Comparison of ENCODE assay signal across 1 cellular context in the genomic region with DNA sequence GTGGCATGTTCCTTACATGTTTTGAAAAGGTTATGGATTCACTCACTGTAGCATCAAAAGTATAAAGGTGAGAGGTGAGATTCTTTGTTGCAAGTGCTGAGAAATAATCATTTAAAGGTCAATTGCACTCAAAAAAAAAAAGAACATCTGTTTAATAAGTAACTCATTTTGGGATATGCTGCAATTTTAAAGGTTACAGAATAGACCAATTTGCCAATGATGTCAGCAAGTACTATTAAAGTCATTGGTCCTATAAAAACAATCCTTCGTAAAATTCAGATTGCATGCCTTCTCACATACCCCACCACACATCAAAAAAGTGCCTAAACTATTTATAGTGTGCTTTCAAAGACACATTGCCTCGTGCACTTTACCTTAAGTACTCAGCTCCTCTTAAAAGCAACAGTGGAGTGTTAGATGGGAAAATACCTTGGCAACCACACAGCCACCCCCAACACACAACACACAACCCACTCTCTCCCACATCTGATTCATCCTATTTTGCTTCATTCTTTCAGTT.
TF ChIP-seq lines count a peak whose summit lies in the region.

No MANE protein-coding gene starts in this region.

TF ChIP-seq in GM12878, 131 proteins besides CTCF, POLR2A, EP300 and RAD21 (continues in another document):
- TF ChIP-seq, protein P1, sequence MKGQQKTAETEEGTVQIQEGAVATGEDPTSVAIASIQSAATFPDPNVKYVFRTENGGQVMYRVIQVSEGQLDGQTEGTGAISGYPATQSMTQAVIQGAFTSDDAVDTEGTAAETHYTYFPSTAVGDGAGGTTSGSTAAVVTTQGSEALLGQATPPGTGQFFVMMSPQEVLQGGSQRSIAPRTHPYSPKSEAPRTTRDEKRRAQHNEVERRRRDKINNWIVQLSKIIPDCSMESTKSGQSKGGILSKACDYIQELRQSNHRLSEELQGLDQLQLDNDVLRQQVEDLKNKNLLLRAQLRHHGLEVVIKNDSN (IDR thresholded peaks at IDR 0.05; ENCODE audit: borderline replicate concordance, extremely low read length, insufficient read depth, low read depth, low read length) = no peak
- TF ChIP-seq HDGF (IDR thresholded peaks at IDR 0.05) = no peak
- TF ChIP-seq, protein P2, sequence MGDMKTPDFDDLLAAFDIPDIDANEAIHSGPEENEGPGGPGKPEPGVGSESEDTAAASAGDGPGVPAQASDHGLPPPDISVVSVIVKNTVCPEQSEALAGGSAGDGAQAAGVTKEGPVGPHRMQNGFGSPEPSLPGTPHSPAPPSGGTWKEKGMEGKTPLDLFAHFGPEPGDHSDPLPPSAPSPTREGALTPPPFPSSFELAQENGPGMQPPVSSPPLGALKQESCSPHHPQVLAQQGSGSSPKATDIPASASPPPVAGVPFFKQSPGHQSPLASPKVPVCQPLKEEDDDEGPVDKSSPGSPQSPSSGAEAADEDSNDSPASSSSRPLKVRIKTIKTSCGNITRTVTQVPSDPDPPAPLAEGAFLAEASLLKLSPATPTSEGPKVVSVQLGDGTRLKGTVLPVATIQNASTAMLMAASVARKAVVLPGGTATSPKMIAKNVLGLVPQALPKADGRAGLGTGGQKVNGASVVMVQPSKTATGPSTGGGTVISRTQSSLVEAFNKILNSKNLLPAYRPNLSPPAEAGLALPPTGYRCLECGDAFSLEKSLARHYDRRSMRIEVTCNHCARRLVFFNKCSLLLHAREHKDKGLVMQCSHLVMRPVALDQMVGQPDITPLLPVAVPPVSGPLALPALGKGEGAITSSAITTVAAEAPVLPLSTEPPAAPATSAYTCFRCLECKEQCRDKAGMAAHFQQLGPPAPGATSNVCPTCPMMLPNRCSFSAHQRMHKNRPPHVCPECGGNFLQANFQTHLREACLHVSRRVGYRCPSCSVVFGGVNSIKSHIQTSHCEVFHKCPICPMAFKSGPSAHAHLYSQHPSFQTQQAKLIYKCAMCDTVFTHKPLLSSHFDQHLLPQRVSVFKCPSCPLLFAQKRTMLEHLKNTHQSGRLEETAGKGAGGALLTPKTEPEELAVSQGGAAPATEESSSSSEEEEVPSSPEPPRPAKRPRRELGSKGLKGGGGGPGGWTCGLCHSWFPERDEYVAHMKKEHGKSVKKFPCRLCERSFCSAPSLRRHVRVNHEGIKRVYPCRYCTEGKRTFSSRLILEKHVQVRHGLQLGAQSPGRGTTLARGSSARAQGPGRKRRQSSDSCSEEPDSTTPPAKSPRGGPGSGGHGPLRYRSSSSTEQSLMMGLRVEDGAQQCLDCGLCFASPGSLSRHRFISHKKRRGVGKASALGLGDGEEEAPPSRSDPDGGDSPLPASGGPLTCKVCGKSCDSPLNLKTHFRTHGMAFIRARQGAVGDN (IDR thresholded peaks at IDR 0.05) = 0 out of 2 replicates have a peak, but pooled peaks have one; percentile 74
- TF ChIP-seq ZNF207 (IDR thresholded peaks at IDR 0.05; ENCODE audit: borderline replicate concordance) = no peak
- peak; percentile 72; the same call in 1 of the 2 replicates for TF ChIP-seq ZNF384 (IDR thresholded peaks at IDR 0.05; ENCODE audit: borderline replicate concordance, low read depth, low read length)
- no peak for TF ChIP-seq SMAD5 (IDR thresholded peaks at IDR 0.05; ENCODE audit: low read depth)
- no peak for TF ChIP-seq NR2C2 (IDR thresholded peaks at IDR 0.05; ENCODE audit: borderline replicate concordance, control insufficient read depth, insufficient read length, low read depth)
- no peak for TF ChIP-seq JUND (IDR thresholded peaks at IDR 0.05; ENCODE audit: low read depth, low read length)
- TF ChIP-seq SPI1 (IDR thresholded peaks at IDR 0.05; ENCODE audit: borderline replicate concordance, insufficient read depth, low read depth, low read length) = no peak
- no peak for TF ChIP-seq PAX5 (IDR thresholded peaks at IDR 0.05; ENCODE audit: borderline replicate concordance, low read depth, low read length)
- TF ChIP-seq IKZF2 (IDR thresholded peaks at IDR 0.05) = peak; percentile 84 to 85; a peak in 2 of 4 replicates
- TF ChIP-seq IKZF1 (conservative IDR thresholded peaks at IDR 0.05) = peak; percentile 87
- no peak for TF ChIP-seq HDAC6 (IDR thresholded peaks at IDR 0.05; ENCODE audit: unreplicated experiment)
- TF ChIP-seq, protein P3, sequence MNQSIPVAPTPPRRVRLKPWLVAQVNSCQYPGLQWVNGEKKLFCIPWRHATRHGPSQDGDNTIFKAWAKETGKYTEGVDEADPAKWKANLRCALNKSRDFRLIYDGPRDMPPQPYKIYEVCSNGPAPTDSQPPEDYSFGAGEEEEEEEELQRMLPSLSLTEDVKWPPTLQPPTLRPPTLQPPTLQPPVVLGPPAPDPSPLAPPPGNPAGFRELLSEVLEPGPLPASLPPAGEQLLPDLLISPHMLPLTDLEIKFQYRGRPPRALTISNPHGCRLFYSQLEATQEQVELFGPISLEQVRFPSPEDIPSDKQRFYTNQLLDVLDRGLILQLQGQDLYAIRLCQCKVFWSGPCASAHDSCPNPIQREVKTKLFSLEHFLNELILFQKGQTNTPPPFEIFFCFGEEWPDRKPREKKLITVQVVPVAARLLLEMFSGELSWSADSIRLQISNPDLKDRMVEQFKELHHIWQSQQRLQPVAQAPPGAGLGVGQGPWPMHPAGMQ (IDR thresholded peaks at IDR 0.05; ENCODE audit: borderline replicate concordance) = no peak
- no peak for TF ChIP-seq FOXM1 (IDR thresholded peaks at IDR 0.05; ENCODE audit: low read depth, low read length)
- TF ChIP-seq TCF7 (IDR thresholded peaks at IDR 0.05; ENCODE audit: borderline replicate concordance) = no peak
- peak; percentile 91; the same call in 1 of the 2 replicates for TF ChIP-seq MTA2 (IDR thresholded peaks at IDR 0.05; ENCODE audit: low read depth)
- TF ChIP-seq, protein P4, sequence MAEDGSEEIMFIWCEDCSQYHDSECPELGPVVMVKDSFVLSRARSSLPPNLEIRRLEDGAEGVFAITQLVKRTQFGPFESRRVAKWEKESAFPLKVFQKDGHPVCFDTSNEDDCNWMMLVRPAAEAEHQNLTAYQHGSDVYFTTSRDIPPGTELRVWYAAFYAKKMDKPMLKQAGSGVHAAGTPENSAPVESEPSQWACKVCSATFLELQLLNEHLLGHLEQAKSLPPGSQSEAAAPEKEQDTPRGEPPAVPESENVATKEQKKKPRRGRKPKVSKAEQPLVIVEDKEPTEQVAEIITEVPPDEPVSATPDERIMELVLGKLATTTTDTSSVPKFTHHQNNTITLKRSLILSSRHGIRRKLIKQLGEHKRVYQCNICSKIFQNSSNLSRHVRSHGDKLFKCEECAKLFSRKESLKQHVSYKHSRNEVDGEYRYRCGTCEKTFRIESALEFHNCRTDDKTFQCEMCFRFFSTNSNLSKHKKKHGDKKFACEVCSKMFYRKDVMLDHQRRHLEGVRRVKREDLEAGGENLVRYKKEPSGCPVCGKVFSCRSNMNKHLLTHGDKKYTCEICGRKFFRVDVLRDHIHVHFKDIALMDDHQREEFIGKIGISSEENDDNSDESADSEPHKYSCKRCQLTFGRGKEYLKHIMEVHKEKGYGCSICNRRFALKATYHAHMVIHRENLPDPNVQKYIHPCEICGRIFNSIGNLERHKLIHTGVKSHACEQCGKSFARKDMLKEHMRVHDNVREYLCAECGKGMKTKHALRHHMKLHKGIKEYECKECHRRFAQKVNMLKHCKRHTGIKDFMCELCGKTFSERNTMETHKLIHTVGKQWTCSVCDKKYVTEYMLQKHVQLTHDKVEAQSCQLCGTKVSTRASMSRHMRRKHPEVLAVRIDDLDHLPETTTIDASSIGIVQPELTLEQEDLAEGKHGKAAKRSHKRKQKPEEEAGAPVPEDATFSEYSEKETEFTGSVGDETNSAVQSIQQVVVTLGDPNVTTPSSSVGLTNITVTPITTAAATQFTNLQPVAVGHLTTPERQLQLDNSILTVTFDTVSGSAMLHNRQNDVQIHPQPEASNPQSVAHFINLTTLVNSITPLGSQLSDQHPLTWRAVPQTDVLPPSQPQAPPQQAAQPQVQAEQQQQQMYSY (CRISPR knock-in tag; IDR thresholded peaks at IDR 0.05) = no peak
- peak; percentile 47; the same call in 1 of the 2 replicates for TF ChIP-seq BCL11A (IDR thresholded peaks at IDR 0.05; ENCODE audit: low read depth, low read length)
- TF ChIP-seq ASH2L (IDR thresholded peaks at IDR 0.05; ENCODE audit: borderline replicate concordance, low read depth) = no peak
- TF ChIP-seq FOXK2 (IDR thresholded peaks at IDR 0.05) = no peak
- TF ChIP-seq PAX8 (IDR thresholded peaks at IDR 0.05) = no peak
- TF ChIP-seq, protein P5, sequence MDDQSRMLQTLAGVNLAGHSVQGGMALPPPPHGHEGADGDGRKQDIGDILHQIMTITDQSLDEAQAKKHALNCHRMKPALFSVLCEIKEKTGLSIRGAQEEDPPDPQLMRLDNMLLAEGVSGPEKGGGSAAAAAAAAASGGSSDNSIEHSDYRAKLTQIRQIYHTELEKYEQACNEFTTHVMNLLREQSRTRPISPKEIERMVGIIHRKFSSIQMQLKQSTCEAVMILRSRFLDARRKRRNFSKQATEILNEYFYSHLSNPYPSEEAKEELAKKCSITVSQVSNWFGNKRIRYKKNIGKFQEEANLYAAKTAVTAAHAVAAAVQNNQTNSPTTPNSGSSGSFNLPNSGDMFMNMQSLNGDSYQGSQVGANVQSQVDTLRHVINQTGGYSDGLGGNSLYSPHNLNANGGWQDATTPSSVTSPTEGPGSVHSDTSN (IDR thresholded peaks at IDR 0.05; ENCODE audit: insufficient replicate concordance, low read depth, low read length) = no peak
- TF ChIP-seq, protein P6, sequence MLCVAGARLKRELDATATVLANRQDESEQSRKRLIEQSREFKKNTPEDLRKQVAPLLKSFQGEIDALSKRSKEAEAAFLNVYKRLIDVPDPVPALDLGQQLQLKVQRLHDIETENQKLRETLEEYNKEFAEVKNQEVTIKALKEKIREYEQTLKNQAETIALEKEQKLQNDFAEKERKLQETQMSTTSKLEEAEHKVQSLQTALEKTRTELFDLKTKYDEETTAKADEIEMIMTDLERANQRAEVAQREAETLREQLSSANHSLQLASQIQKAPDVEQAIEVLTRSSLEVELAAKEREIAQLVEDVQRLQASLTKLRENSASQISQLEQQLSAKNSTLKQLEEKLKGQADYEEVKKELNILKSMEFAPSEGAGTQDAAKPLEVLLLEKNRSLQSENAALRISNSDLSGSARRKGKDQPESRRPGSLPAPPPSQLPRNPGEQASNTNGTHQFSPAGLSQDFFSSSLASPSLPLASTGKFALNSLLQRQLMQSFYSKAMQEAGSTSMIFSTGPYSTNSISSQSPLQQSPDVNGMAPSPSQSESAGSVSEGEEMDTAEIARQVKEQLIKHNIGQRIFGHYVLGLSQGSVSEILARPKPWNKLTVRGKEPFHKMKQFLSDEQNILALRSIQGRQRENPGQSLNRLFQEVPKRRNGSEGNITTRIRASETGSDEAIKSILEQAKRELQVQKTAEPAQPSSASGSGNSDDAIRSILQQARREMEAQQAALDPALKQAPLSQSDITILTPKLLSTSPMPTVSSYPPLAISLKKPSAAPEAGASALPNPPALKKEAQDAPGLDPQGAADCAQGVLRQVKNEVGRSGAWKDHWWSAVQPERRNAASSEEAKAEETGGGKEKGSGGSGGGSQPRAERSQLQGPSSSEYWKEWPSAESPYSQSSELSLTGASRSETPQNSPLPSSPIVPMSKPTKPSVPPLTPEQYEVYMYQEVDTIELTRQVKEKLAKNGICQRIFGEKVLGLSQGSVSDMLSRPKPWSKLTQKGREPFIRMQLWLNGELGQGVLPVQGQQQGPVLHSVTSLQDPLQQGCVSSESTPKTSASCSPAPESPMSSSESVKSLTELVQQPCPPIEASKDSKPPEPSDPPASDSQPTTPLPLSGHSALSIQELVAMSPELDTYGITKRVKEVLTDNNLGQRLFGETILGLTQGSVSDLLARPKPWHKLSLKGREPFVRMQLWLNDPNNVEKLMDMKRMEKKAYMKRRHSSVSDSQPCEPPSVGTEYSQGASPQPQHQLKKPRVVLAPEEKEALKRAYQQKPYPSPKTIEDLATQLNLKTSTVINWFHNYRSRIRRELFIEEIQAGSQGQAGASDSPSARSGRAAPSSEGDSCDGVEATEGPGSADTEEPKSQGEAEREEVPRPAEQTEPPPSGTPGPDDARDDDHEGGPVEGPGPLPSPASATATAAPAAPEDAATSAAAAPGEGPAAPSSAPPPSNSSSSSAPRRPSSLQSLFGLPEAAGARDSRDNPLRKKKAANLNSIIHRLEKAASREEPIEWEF (IDR thresholded peaks at IDR 0.05; ENCODE audit: insufficient replicate concordance, low read depth, low read length) = no peak
- TF ChIP-seq, protein P7, sequence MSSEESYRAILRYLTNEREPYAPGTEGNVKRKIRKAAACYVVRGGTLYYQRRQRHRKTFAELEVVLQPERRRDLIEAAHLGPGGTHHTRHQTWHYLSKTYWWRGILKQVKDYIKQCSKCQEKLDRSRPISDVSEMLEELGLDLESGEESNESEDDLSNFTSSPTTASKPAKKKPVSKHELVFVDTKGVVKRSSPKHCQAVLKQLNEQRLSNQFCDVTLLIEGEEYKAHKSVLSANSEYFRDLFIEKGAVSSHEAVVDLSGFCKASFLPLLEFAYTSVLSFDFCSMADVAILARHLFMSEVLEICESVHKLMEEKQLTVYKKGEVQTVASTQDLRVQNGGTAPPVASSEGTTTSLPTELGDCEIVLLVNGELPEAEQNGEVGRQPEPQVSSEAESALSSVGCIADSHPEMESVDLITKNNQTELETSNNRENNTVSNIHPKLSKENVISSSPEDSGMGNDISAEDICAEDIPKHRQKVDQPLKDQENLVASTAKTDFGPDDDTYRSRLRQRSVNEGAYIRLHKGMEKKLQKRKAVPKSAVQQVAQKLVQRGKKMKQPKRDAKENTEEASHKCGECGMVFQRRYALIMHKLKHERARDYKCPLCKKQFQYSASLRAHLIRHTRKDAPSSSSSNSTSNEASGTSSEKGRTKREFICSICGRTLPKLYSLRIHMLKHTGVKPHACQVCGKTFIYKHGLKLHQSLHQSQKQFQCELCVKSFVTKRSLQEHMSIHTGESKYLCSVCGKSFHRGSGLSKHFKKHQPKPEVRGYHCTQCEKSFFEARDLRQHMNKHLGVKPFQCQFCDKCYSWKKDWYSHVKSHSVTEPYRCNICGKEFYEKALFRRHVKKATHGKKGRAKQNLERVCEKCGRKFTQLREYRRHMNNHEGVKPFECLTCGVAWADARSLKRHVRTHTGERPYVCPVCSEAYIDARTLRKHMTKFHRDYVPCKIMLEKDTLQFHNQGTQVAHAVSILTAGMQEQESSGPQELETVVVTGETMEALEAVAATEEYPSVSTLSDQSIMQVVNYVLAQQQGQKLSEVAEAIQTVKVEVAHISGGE (CRISPR knock-in tag; IDR thresholded peaks at IDR 0.05) = no peak
- TF ChIP-seq, protein P8, sequence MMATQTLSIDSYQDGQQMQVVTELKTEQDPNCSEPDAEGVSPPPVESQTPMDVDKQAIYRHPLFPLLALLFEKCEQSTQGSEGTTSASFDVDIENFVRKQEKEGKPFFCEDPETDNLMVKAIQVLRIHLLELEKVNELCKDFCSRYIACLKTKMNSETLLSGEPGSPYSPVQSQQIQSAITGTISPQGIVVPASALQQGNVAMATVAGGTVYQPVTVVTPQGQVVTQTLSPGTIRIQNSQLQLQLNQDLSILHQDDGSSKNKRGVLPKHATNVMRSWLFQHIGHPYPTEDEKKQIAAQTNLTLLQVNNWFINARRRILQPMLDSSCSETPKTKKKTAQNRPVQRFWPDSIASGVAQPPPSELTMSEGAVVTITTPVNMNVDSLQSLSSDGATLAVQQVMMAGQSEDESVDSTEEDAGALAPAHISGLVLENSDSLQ (IDR thresholded peaks at IDR 0.05) = no peak
- no peak for TF ChIP-seq IRF4 (IDR thresholded peaks at IDR 0.05; ENCODE audit: low read depth, low read length)
- no peak for TF ChIP-seq RBBP5 (conservative IDR thresholded peaks at IDR 0.05)
- TF ChIP-seq ETV6 (conservative IDR thresholded peaks at IDR 0.05 in 1 of 2, IDR thresholded peaks at IDR 0.05 in 1 of 2; ENCODE audit: borderline replicate concordance in 1 of 2, low read depth in 1 of 2) = no peak
- no peak for TF ChIP-seq BACH1 (IDR thresholded peaks at IDR 0.05; ENCODE audit: borderline replicate concordance)
